ENCODE assay signal across 8 cellular contexts in genomic region chr22:26658161-26658560, GRCh38. TPM values are rescaled to one million over a fixed set of nuclear protein-coding genes. Genes with fewer than 3 reads are reported as not detected.
DNase-seq lines count a peak whose midpoint lies in the region; ATAC-seq and TF ChIP-seq lines count a peak whose summit lies in the region.

No MANE protein-coding gene starts in this region.

- TF ChIP-seq POLR2A in upper lobe of left lung (IDR thresholded peaks at IDR 0.05), result no peak

- WGBS in heart right ventricle, 2 donors, result 4 to 5% methylated on average over 11 of the region's 11 CpGs
- 7% methylated on average over 7 to 11 of the region's 11 CpGs for WGBS in upper lobe of left lung, 2 donors

- no peak for TF ChIP-seq CTCF in heart right ventricle (IDR thresholded peaks at IDR 0.05)
- no peak for TF ChIP-seq CTCF in right atrium auricular region (IDR thresholded peaks at IDR 0.05)
- TF ChIP-seq CTCF in upper lobe of left lung (IDR thresholded peaks at IDR 0.05), result no peak

- peaks cover 19% of the 10 kb centered on the region for H3K27me3 Mint-ChIP-seq in activated CD4-positive, alpha-beta memory T cell treated with anti-CD3 and anti-CD28 coated beads, Interleukin-2, amount 10 ng/mL, durations not matched to agents 7 days and 5 days

- peak overlapping the region in 1 of 10 donors; percentile 62 for H3K27ac ChIP-seq in heart right ventricle
- H3K27ac ChIP-seq in right atrium auricular region, result no peak overlapping the region
- no peak overlapping the region for H3K27ac ChIP-seq in upper lobe of left lung

- peak overlapping the region; percentile 88 for H3K27ac Mint-ChIP-seq in activated CD4-positive, alpha-beta memory T cell treated with anti-CD3 and anti-CD28 coated beads, Interleukin-2, amount 10 ng/mL, durations not matched to agents 7 days and 5 days

- intact Hi-C loops in heart right ventricle (cut with DNase I), result loop anchor here in 2 of 10 donors (5.0 to 10.0 kb wide), 2 partner anchors 171 to 173 kb away; partner anchors contain the start of genes HPS4 (in 1 of the 2) and SRRD (in 1 of the 2)

- CTCF ChIA-PET in activated CD4-positive, alpha-beta memory T cell treated with anti-CD3 and anti-CD28 coated beads, Interleukin-2, amount 10 ng/mL, durations not matched to agents 7 days and 5 days (lab: Charles Lee), result no interaction called here

- peaks cover 42% of the 10 kb centered on the region for H3K4me1 Mint-ChIP-seq in activated CD4-positive, alpha-beta memory T cell treated with anti-CD3 and anti-CD28 coated beads, Interleukin-2, amount 10 ng/mL, durations not matched to agents 7 days and 5 days

- peak overlapping the region; percentile 96 for H3K4me3 Mint-ChIP-seq in activated CD4-positive, alpha-beta memory T cell treated with anti-CD3 and anti-CD28 coated beads, Interleukin-2, amount 10 ng/mL, durations not matched to agents 7 days and 5 days

- H3K9ac ChIP-seq in iPS-15b (ENCODE audit: low read depth, low read length), result peak overlapping the region; percentile 70

- H3K36me3 Mint-ChIP-seq in activated CD4-positive, alpha-beta memory T cell treated with anti-CD3 and anti-CD28 coated beads, Interleukin-2, amount 10 ng/mL, durations not matched to agents 7 days and 5 days (ENCODE audit: low read depth), result peaks cover 32% of the 10 kb centered on the region

- no peaks in the 10 kb centered on the region for H3K36me3 ChIP-seq in heart right ventricle
- H3K36me3 ChIP-seq in right atrium auricular region, result no peaks in the 10 kb centered on the region
- peaks cover 2% of the 10 kb centered on the region for H3K36me3 ChIP-seq in iPS-15b (ENCODE audit: control insufficient read depth, insufficient read depth, low read length)
- H3K36me3 ChIP-seq in upper lobe of left lung, result no peaks in the 10 kb centered on the region

- ATAC-seq in heart right ventricle (peak in 1 of 8 donors; percentile 14), upper lobe of left lung (ENCODE audit: low FRiP score in 2 of 2) (no peak), HG03457 (IDR thresholded peaks at IDR 0.05; ENCODE audit: unreplicated experiment) (no peak), left lobe of liver (no peak)

- H3K9me3 Mint-ChIP-seq in activated CD4-positive, alpha-beta memory T cell treated with anti-CD3 and anti-CD28 coated beads, Interleukin-2, amount 10 ng/mL, durations not matched to agents 7 days and 5 days, result no peaks in the 10 kb centered on the region

- H3K27me3 ChIP-seq in heart right ventricle, result peaks cover 0 to 89% (median 70%) of the 10 kb centered on the region in 7 donors
- peaks cover 15 to 19% of the 10 kb centered on the region in 2 donors for H3K27me3 ChIP-seq in right atrium auricular region
- no peaks in the 10 kb centered on the region for H3K27me3 ChIP-seq in iPS-15b (ENCODE audit: control insufficient read depth, insufficient read depth, low read length)
- H3K27me3 ChIP-seq in upper lobe of left lung, result peaks cover 3 to 17% (median 9%) of the 10 kb centered on the region in 4 donors

- POLR2A ChIA-PET in activated CD4-positive, alpha-beta memory T cell treated with anti-CD3 and anti-CD28 coated beads, Interleukin-2, amount 10 ng/mL, durations not matched to agents 7 days and 5 days (lab: Charles Lee), result interaction anchor here (1.4 to 11.9 kb wide), 2 partner anchors 14 to 146 kb away, joined by 3 to 117 read pairs; partner anchors contain the start of gene TFIP11

- DNase-seq in heart right ventricle (no peak), right atrium auricular region (ENCODE audit: low spot score) (no peak), upper lobe of left lung (no peak), left lobe of liver (ENCODE audit: low spot score) (no peak), glomerular visceral epithelial cell (ENCODE audit: extremely low spot score) (no peak)
- DNase-seq in activated CD4-positive, alpha-beta memory T cell treated with anti-CD3 and anti-CD28 coated beads, Interleukin-2, amount 10 ng/mL, durations not matched to agents 7 days and 5 days, result no peak

- H3K4me1 ChIP-seq in heart right ventricle (peaks cover 8 to 27% (median 22%) of the 10 kb centered on the region in 9 donors), right atrium auricular region (peaks cover 0 to 26% of the 10 kb centered on the region in 2 donors), iPS-15b (ENCODE audit: control insufficient read depth, insufficient read depth, low read length) (peaks cover 11% of the 10 kb centered on the region), upper lobe of left lung (peaks cover 24 to 29% (median 26%) of the 10 kb centered on the region in 4 donors)

- no peak for TF ChIP-seq EP300 in upper lobe of left lung (IDR thresholded peaks at IDR 0.05)

- no peaks in the 10 kb centered on the region for H3K9me3 ChIP-seq in heart right ventricle
- H3K9me3 ChIP-seq in right atrium auricular region, result no peaks in the 10 kb centered on the region
- H3K9me3 ChIP-seq in iPS-15b (ENCODE audit: control insufficient read depth, insufficient read depth, low read length), result no peaks in the 10 kb centered on the region
- H3K9me3 ChIP-seq in upper lobe of left lung, result no peaks in the 10 kb centered on the region

- H3K4me3 ChIP-seq in heart right ventricle (peak overlapping the region in 6 of 10 donors; percentile 2 to 50 (median 30)), right atrium auricular region (peak overlapping the region in 1 of 2 donors; percentile 40), iPS-15b (ENCODE audit: low read depth, low read length) (peak overlapping the region; percentile 91), upper lobe of left lung (peak overlapping the region in 3 of 4 donors; percentile 31 to 45 (median 40))

RNA-seq across cellular contexts. Expression of gene MIAT, which starts 0.8 kb away (rescaled TPM):
- total RNA-seq in heart right ventricle (1 to 10 TPM in 1 of 10 donors, under 1 TPM in 9; 0.25 to 1.6 (median 0.50) TPM), right atrium auricular region (1 to 10 TPM in 1 of 2 donors, under 1 TPM in 1; 0.19 to 2.0 TPM), upper lobe of left lung (10 to 100 TPM in 1 of 6 donors, 1 to 10 TPM in 5; 3.0 to 24.1 (median 6.1) TPM), left lobe of liver (0.60 TPM)
- under 1 TPM; 0.03 to 0.44 TPM for polyA plus RNA-seq in heart right ventricle
- 100 to 1,000 TPM; 185 to 186 TPM for total RNA-seq in activated CD4-positive, alpha-beta memory T cell treated with anti-CD3 and anti-CD28 coated beads, Interleukin-2, amount 10 ng/mL, durations not matched to agents 7 days and 5 days

RNA-seq across cellular contexts. Expression of gene CRYBA4, which starts 36.4 kb away (rescaled TPM):
- total RNA-seq in heart right ventricle (under 1 TPM in 1 of 10 donors, not detected in 9; 0.42 TPM), right atrium auricular region (not detected), upper lobe of left lung (not detected), left lobe of liver (not detected)
- polyA plus RNA-seq in heart right ventricle, result not detected
- under 1 TPM in 1 of 2 experiments, not detected in 1; 0.48 TPM for total RNA-seq in activated CD4-positive, alpha-beta memory T cell treated with anti-CD3 and anti-CD28 coated beads, Interleukin-2, amount 10 ng/mL, durations not matched to agents 7 days and 5 days

RNA-seq across cellular contexts. Expression of gene CRYBB1, which starts 40.3 kb away (rescaled TPM):
- total RNA-seq in heart right ventricle (1 to 10 TPM in 1 of 10 donors, under 1 TPM in 6, not detected in 3; 0.24 to 2.5 (median 0.71) TPM), right atrium auricular region (1 to 10 TPM in 1 of 2 donors, under 1 TPM in 1; 0.79 to 1.7 TPM), upper lobe of left lung (under 1 TPM in 2 of 6 donors, not detected in 4; 0.26 to 0.81 TPM), left lobe of liver (not detected)
- polyA plus RNA-seq in heart right ventricle, result under 1 TPM; 0.37 to 0.48 TPM
- total RNA-seq in activated CD4-positive, alpha-beta memory T cell treated with anti-CD3 and anti-CD28 coated beads, Interleukin-2, amount 10 ng/mL, durations not matched to agents 7 days and 5 days, result 1 to 10 TPM in 1 of 2 experiments, under 1 TPM in 1; 0.65 to 1.2 TPM

Comparison
In these comparisons a context has a peak if more than half of its experiments do, and no peak if none do; other contexts are left out.
1. RNA of gene MIAT, which starts 0.8 kb away (total RNA-seq): 185 to 186 TPM in activated CD4-positive, alpha-beta memory T cell treated with anti-CD3 and anti-CD28 coated beads, Interleukin-2, amount 10 ng/mL, durations not matched to agents 7 days and 5 days; 3.0 to 24.1 TPM in upper lobe of left lung, 0.19 to 2.0 TPM in right atrium auricular region, 0.60 TPM in left lobe of liver (single experiment) and 0.25 to 1.6 TPM in heart right ventricle; every median in the first group is over 4 times any median in the second.